Comparison of ENCODE assay signal across 1 cellular context in genomic region chr1:45492691-45493090, GRCh38.
A peak's percentile ranks its signal among the peaks of the same experiment; 100 is the strongest.
TF ChIP-seq lines count a peak whose summit lies in the region.

No MANE protein-coding gene starts in this region.

TF ChIP-seq in K562, 482 proteins besides CTCF, POLR2A, EP300 and RAD21:
- TF ChIP-seq ZNF121 (CRISPR knock-in tag; conservative IDR thresholded peaks at IDR 0.05) (peak; percentile 32; the same call in 1 of the 2 replicates), FOSL1 (tag; conservative IDR thresholded peaks at IDR 0.05) (no peak), YY1 (IDR thresholded peaks at IDR 0.05; ENCODE audit: borderline replicate concordance in 1 of 3, control insufficient read depth in 1 of 3, extremely low read depth in 1 of 3, insufficient read depth in 3 of 3, insufficient read length in 1 of 3, insufficient replicate concordance in 2 of 3, low read depth in 1 of 3, low read length in 2 of 3) (peak in 1 of 3 experiments; percentile 10), ARNT (IDR thresholded peaks at IDR 0.05) (0 out of 4 replicates have a peak, but pooled peaks of 1 of the 2 experiments have one; percentile 42), ZNF232 (CRISPR knock-in tag; IDR thresholded peaks at IDR 0.05) (no peak)
TF ChIP-seq in K562: peak in this region for 3.
